Comparison of ENCODE assay signal across 1 cellular context in the genomic region with DNA sequence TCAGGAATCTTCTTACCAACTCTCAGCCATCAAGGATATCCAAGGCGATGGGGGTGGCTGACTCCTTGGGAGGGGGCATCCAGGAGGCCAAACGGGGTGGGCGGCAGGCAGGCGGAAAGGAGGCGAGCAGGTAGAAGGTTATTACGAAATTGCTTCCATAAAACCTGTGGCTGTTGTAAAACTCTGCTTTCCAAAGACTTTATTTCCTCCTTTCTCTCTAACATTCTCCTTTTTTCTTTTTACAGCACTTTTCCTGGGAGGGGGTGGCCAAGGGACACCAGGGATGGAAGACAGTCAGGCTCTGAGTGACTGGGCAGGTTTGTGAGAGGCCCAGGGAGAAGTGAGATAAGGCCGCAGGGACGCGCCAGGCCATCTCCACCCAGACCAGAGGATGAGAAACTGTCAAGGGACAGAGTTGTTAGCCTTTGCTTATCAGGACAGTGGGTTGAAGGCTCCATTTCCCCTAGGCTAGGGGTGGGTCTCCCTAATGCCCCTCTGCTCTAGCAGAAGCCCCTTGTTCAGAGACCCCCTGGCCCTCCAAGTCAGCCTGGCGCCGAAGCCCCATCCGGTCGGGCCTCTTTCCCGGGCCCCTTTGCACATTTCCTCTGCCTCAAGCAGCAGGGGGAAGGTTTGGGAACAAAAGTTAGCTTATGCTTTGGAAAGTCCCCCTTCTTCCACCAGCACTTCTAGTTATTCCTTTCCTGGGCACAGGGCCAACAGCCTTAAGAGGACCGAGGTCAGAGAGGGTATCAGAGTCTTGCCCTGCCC.
A peak's percentile ranks its signal among the peaks of the same experiment; 100 is the strongest.
TF ChIP-seq lines count a peak whose summit lies in the region.

No MANE protein-coding gene starts in this region.

TF ChIP-seq in K562, 482 proteins besides CTCF, POLR2A, EP300 and RAD21 (continued from another document and continues in another):
- TF ChIP-seq, protein P1, sequence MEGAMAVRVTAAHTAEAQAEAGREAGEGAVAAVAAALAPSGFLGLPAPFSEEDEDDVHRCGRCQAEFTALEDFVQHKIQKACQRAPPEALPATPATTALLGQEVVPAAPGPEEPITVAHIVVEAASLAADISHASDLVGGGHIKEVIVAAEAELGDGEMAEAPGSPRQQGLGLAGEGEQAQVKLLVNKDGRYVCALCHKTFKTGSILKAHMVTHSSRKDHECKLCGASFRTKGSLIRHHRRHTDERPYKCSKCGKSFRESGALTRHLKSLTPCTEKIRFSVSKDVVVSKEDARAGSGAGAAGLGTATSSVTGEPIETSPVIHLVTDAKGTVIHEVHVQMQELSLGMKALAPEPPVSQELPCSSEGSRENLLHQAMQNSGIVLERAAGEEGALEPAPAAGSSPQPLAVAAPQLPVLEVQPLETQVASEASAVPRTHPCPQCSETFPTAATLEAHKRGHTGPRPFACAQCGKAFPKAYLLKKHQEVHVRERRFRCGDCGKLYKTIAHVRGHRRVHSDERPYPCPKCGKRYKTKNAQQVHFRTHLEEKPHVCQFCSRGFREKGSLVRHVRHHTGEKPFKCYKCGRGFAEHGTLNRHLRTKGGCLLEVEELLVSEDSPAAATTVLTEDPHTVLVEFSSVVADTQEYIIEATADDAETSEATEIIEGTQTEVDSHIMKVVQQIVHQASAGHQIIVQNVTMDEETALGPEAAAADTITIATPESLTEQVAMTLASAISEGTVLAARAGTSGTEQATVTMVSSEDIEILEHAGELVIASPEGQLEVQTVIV (CRISPR knock-in tag; IDR thresholded peaks at IDR 0.05; ENCODE audit: borderline replicate concordance): 0 out of 2 replicates have a peak, but pooled peaks have one; percentile 25
- TF ChIP-seq, protein P2, sequence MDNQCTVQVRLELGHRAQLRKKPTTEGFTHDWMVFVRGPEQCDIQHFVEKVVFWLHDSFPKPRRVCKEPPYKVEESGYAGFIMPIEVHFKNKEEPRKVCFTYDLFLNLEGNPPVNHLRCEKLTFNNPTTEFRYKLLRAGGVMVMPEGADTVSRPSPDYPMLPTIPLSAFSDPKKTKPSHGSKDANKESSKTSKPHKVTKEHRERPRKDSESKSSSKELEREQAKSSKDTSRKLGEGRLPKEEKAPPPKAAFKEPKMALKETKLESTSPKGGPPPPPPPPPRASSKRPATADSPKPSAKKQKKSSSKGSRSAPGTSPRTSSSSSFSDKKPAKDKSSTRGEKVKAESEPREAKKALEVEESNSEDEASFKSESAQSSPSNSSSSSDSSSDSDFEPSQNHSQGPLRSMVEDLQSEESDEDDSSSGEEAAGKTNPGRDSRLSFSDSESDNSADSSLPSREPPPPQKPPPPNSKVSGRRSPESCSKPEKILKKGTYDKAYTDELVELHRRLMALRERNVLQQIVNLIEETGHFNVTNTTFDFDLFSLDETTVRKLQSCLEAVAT (IDR thresholded peaks at IDR 0.05): peak; percentile 85 to 91
- TF ChIP-seq ZNF347 (CRISPR knock-in tag; IDR thresholded peaks at IDR 0.05; ENCODE audit: low read depth) (no peak), SMAD3 (CRISPR knock-in tag; conservative IDR thresholded peaks at IDR 0.05) (peak; percentile 47; the same call in 1 of the 2 replicates), ZNF644 (tag; IDR thresholded peaks at IDR 0.05; ENCODE audit: low read depth) (no peak), ZNF780A (CRISPR knock-in tag; IDR thresholded peaks at IDR 0.05) (no peak), EP400 (IDR thresholded peaks at IDR 0.05) (peak; percentile 39; the same call in 1 of the 2 replicates), CCAR2 (IDR thresholded peaks at IDR 0.05; ENCODE audit: low read depth, low read length) (no peak), NEUROD1 (IDR thresholded peaks at IDR 0.05; ENCODE audit: borderline replicate concordance, low read depth, low read length, partially characterized antibody) (peak; percentile 61), ZNF316 (IDR thresholded peaks at IDR 0.05) (peak; percentile 83), KLF6 (CRISPR knock-in tag; IDR thresholded peaks at IDR 0.05; ENCODE audit: borderline replicate concordance) (no peak; the same call in 1 of the 2 replicates), ZKSCAN3 (CRISPR knock-in tag; IDR thresholded peaks at IDR 0.05) (no peak), NR3C1 (CRISPR knock-in tag; IDR thresholded peaks at IDR 0.05) (no peak), SMAD4 (CRISPR knock-in tag; conservative IDR thresholded peaks at IDR 0.05) (peak; percentile 85), XRCC4 (IDR thresholded peaks at IDR 0.05; ENCODE audit: extremely low read depth, insufficient read depth, insufficient read length) (no peak), TEAD2 (tag; IDR thresholded peaks at IDR 0.05) (no peak), NR2F6 (CRISPR knock-in tag; IDR thresholded peaks at IDR 0.05) (no peak), MEF2D (tag; conservative IDR thresholded peaks at IDR 0.05; ENCODE audit: low read depth) (no peak), SMARCC2 (IDR thresholded peaks at IDR 0.05; ENCODE audit: low read depth) (peak; percentile 82), MCM2 (IDR thresholded peaks at IDR 0.05; ENCODE audit: low read depth) (no peak), TAF7 (tag; IDR thresholded peaks at IDR 0.05) (peak; percentile 40; the same call in 1 of the 2 replicates), PCBP1 (IDR thresholded peaks at IDR 0.05; ENCODE audit: low read depth, low read length, poor library complexity, severe bottlenecking) (no peak), SMARCA5 (IDR thresholded peaks at IDR 0.05) (no peak), NCOA6 (IDR thresholded peaks at IDR 0.05) (0 out of 2 replicates have a peak, but pooled peaks have one; percentile 38), ZNF311 (CRISPR knock-in tag; IDR thresholded peaks at IDR 0.05) (no peak), ZNF717 (CRISPR knock-in tag; IDR thresholded peaks at IDR 0.05) (no peak), ZNF766 (CRISPR knock-in tag; conservative IDR thresholded peaks at IDR 0.05) (peak; percentile 68), SMARCA4 (IDR thresholded peaks at IDR 0.05) (peak; percentile 90), DIDO1 (tag; IDR thresholded peaks at IDR 0.05; ENCODE audit: low read depth) (no peak), NFE2 (IDR thresholded peaks at IDR 0.05; ENCODE audit: low read depth) (peak; percentile 98), ARID1B (IDR thresholded peaks at IDR 0.05) (peak; percentile 90), HMGN3 (IDR thresholded peaks at IDR 0.05; ENCODE audit: borderline replicate concordance, extremely low read depth, insufficient read length, low read depth, low read length) (peak; percentile 56), MED1 (CRISPR knock-in tag; IDR thresholded peaks at IDR 0.05; ENCODE audit: borderline replicate concordance) (no peak), NCOA4 (IDR thresholded peaks at IDR 0.05; ENCODE audit: partially characterized antibody) (no peak), TCF7L2 (IDR thresholded peaks at IDR 0.05; ENCODE audit: low read depth, low read length) (no peak), ZFP36 (IDR thresholded peaks at IDR 0.05; ENCODE audit: low read depth, low read length, partially characterized antibody) (no peak), FOXJ3 (CRISPR knock-in tag; IDR thresholded peaks at IDR 0.05) (no peak), CXXC5 (CRISPR knock-in tag; IDR thresholded peaks at IDR 0.05) (peak; percentile 85), ZNF121 (CRISPR knock-in tag; conservative IDR thresholded peaks at IDR 0.05) (no peak)
- TF ChIP-seq, protein P3, sequence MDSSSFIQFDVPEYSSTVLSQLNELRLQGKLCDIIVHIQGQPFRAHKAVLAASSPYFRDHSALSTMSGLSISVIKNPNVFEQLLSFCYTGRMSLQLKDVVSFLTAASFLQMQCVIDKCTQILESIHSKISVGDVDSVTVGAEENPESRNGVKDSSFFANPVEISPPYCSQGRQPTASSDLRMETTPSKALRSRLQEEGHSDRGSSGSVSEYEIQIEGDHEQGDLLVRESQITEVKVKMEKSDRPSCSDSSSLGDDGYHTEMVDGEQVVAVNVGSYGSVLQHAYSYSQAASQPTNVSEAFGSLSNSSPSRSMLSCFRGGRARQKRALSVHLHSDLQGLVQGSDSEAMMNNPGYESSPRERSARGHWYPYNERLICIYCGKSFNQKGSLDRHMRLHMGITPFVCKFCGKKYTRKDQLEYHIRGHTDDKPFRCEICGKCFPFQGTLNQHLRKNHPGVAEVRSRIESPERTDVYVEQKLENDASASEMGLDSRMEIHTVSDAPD (CRISPR knock-in tag; IDR thresholded peaks at IDR 0.05): no peak
- TF ChIP-seq, protein P4, sequence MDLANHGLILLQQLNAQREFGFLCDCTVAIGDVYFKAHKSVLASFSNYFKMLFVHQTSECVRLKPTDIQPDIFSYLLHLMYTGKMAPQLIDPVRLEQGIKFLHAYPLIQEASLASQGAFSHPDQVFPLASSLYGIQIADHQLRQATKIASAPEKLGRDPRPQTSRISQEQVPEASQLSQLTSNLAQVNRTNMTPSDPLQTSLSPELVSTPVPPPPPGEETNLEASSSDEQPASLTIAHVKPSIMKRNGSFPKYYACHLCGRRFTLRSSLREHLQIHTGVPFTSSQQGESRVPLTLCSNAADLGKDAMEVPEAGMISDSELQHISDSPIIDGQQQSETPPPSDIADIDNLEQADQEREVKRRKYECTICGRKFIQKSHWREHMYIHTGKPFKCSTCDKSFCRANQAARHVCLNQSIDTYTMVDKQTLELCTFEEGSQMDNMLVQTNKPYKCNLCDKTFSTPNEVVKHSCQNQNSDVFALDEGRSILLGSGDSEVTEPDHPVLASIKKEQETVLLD (IDR thresholded peaks at IDR 0.05): 0 out of 2 replicates have a peak, but pooled peaks have one; percentile 33
- TF ChIP-seq, protein P5, sequence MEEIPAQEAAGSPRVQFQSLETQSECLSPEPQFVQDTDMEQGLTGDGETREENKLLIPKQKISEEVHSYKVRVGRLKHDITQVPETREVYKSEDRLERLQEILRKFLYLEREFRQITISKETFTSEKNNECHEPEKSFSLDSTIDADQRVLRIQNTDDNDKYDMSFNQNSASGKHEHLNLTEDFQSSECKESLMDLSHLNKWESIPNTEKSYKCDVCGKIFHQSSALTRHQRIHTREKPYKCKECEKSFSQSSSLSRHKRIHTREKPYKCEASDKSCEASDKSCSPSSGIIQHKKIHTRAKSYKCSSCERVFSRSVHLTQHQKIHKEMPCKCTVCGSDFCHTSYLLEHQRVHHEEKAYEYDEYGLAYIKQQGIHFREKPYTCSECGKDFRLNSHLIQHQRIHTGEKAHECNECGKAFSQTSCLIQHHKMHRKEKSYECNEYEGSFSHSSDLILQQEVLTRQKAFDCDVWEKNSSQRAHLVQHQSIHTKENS (CRISPR knock-in tag; IDR thresholded peaks at IDR 0.05): no peak
- TF ChIP-seq, protein P6, sequence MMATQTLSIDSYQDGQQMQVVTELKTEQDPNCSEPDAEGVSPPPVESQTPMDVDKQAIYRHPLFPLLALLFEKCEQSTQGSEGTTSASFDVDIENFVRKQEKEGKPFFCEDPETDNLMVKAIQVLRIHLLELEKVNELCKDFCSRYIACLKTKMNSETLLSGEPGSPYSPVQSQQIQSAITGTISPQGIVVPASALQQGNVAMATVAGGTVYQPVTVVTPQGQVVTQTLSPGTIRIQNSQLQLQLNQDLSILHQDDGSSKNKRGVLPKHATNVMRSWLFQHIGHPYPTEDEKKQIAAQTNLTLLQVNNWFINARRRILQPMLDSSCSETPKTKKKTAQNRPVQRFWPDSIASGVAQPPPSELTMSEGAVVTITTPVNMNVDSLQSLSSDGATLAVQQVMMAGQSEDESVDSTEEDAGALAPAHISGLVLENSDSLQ (IDR thresholded peaks at IDR 0.05): peak; percentile 91
- TF ChIP-seq, protein P7, sequence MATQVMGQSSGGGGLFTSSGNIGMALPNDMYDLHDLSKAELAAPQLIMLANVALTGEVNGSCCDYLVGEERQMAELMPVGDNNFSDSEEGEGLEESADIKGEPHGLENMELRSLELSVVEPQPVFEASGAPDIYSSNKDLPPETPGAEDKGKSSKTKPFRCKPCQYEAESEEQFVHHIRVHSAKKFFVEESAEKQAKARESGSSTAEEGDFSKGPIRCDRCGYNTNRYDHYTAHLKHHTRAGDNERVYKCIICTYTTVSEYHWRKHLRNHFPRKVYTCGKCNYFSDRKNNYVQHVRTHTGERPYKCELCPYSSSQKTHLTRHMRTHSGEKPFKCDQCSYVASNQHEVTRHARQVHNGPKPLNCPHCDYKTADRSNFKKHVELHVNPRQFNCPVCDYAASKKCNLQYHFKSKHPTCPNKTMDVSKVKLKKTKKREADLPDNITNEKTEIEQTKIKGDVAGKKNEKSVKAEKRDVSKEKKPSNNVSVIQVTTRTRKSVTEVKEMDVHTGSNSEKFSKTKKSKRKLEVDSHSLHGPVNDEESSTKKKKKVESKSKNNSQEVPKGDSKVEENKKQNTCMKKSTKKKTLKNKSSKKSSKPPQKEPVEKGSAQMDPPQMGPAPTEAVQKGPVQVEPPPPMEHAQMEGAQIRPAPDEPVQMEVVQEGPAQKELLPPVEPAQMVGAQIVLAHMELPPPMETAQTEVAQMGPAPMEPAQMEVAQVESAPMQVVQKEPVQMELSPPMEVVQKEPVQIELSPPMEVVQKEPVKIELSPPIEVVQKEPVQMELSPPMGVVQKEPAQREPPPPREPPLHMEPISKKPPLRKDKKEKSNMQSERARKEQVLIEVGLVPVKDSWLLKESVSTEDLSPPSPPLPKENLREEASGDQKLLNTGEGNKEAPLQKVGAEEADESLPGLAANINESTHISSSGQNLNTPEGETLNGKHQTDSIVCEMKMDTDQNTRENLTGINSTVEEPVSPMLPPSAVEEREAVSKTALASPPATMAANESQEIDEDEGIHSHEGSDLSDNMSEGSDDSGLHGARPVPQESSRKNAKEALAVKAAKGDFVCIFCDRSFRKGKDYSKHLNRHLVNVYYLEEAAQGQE (CRISPR knock-in tag; IDR thresholded peaks at IDR 0.05; ENCODE audit: low read depth): no peak
- TF ChIP-seq, protein P8, sequence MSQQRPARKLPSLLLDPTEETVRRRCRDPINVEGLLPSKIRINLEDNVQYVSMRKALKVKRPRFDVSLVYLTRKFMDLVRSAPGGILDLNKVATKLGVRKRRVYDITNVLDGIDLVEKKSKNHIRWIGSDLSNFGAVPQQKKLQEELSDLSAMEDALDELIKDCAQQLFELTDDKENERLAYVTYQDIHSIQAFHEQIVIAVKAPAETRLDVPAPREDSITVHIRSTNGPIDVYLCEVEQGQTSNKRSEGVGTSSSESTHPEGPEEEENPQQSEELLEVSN (IDR thresholded peaks at IDR 0.05; ENCODE audit: borderline replicate concordance in 1 of 2, extremely low read depth in 1 of 2, insufficient read depth in 1 of 2, insufficient read length in 1 of 2, low read depth in 1 of 2, low read length in 1 of 2, poor library complexity in 1 of 2, severe bottlenecking in 1 of 2): peak in 1 of 2 experiments; percentile 33
